10 cellular contexts compared by ENCODE assay signal in genomic region chr20:62523473-62524203, GRCh38. TPM values are rescaled to one million over a fixed set of nuclear protein-coding genes. Genes with fewer than 3 reads are reported as not detected.
DNase-seq lines count a peak whose midpoint lies in the region; ATAC-seq and TF ChIP-seq lines count a peak whose summit lies in the region.
"Had no signal": no experiment of that assay in that cellular context is flagged by ENCODE, and none has a peak within 500 bp of the region (broad histone marks: within the 10 kb centered on the region; RNA-seq: fewer than 3 reads in every experiment).

No MANE protein-coding gene starts in this region.

- no peak for TF ChIP-seq RAD21 in HCT116 (IDR thresholded peaks at IDR 0.05; ENCODE audit: low read depth)

- H3K27ac ChIP-seq in HCT116 (ENCODE audit: low read depth, low read length): no peak overlapping the region
- no peak overlapping the region for H3K27ac ChIP-seq in endodermal cell (ENCODE audit: low read depth, low read length)
- H3K27ac ChIP-seq in right cardiac atrium (ENCODE audit: low read length): no peak overlapping the region
- H3K27ac ChIP-seq: SK-N-MC had no signal

- RAD21 ChIA-PET in HCT116 (lab: Charles Lee; ENCODE audit: low non-redundant PET in 1 of 2, low total read pairs in 2 of 2, uncharacterized antibody in 2 of 2, unreplicated experiment in 2 of 2): no interaction called here

- H3K36me3 Mint-ChIP-seq in endodermal cell (ENCODE audit: low read depth): no peaks in the 10 kb centered on the region

- H3K4me2 ChIP-seq in HCT116 (ENCODE audit: low read length): peak overlapping the region; percentile 68

- H3K27me3 Mint-ChIP-seq in endodermal cell (ENCODE audit: insufficient read depth): no peaks in the 10 kb centered on the region

- H3K4me1 ChIP-seq in HCT116 (ENCODE audit: control insufficient read depth in 1 of 2, insufficient read depth in 2 of 2, low read length in 2 of 2) (peaks cover 11 to 19% of the 10 kb centered on the region in 2 experiments), endodermal cell (ENCODE audit: control insufficient read depth, insufficient read depth, low read length) (no peaks in the 10 kb centered on the region), right cardiac atrium (ENCODE audit: control insufficient read depth, insufficient read depth, low read length) (no peaks in the 10 kb centered on the region)

- no peaks in the 10 kb centered on the region for H3K9me2 ChIP-seq in HCT116 (ENCODE audit: insufficient read depth)

- no peaks in the 10 kb centered on the region for H4K20me1 ChIP-seq in HCT116 (ENCODE audit: insufficient read depth)

- no peaks in the 10 kb centered on the region for H3K79me2 ChIP-seq in HCT116 (ENCODE audit: insufficient read depth, low read length)

- peak; percentile 49 for DNase-seq in HCT116 (ENCODE audit: low read depth, low spot score)
- DNase-seq in activated CD4-positive, alpha-beta T cell treated with anti-CD3 and anti-CD28 coated beads for 48 hours: peak; percentile 89
- peak; percentile 81 for DNase-seq in endodermal cell
- peak; percentile 41 to 66 for DNase-seq in stimulated activated CD8-positive, alpha-beta memory T cell treated with anti-CD3 and anti-CD28 coated beads, Interleukin-15, amount 100 ng/mL, for 4 hours (ENCODE audit: low read depth in 2 of 2)
- no peak for DNase-seq in NCI-H187 treated with DMSO at 0.1 percent for 48 hours (lab: John Stamatoyannopoulos, UW)
- no peak for DNase-seq in right cardiac atrium
- no peak for DNase-seq in NCI-H1092 treated with DMSO at 0.1 percent for 48 hours (lab: John Stamatoyannopoulos, UW)
- DNase-seq in midbrain (lab: John Stamatoyannopoulos, UW): no peak
- DNase-seq: nucleus accumbens had no signal

- CTCF ChIA-PET in HCT116 (lab: Charles Lee): no interaction called here

- ATAC-seq in HCT116 (peak; percentile 98), right cardiac atrium (no peak)

- no peak overlapping the region for H3K4me3 Mint-ChIP-seq in endodermal cell

- H3K9ac ChIP-seq in HCT116 (ENCODE audit: low read length): peak overlapping the region; percentile 7; the same call in 1 of the 2 replicates
- no peak overlapping the region for H3K9ac ChIP-seq in endodermal cell (ENCODE audit: extremely low read depth, low read length, poor library complexity, severe bottlenecking)

- POLR2A ChIA-PET in HCT116 (lab: Charles Lee): no interaction called here

- H3K36me3 ChIP-seq in HCT116 (ENCODE audit: control insufficient read depth in 1 of 2, insufficient read depth in 2 of 2, low read length in 2 of 2) (no peaks in the 10 kb centered on the region), endodermal cell (ENCODE audit: control insufficient read depth, insufficient read depth, low read length) (no peaks in the 10 kb centered on the region)

- H3K9me3 ChIP-seq in HCT116 (ENCODE audit: control insufficient read depth in 1 of 2, insufficient read depth in 1 of 2, low read depth in 1 of 2, low read length in 2 of 2): no peaks in the 10 kb centered on the region
- H3K9me3 ChIP-seq in endodermal cell (ENCODE audit: control insufficient read depth, low read length): no peaks in the 10 kb centered on the region
- no peaks in the 10 kb centered on the region for H3K9me3 ChIP-seq in right cardiac atrium (ENCODE audit: control insufficient read depth, low read length)

- no peak for TF ChIP-seq POLR2A in HCT116 (IDR thresholded peaks at IDR 0.05; ENCODE audit: borderline replicate concordance, extremely low read depth, insufficient read depth, insufficient read length)

- 69 to 74% methylated on average over 19 to 26 of the region's 26 CpGs for WGBS in endodermal cell (ENCODE audit: insufficient coverage in 1 of 2, insufficient read length in 1 of 2), 2 experiments
- WGBS in right cardiac atrium: 64% methylated on average over 26 of the region's 26 CpGs

- no peak overlapping the region for H3K27ac Mint-ChIP-seq in endodermal cell

- intact Hi-C loops in HCT116 (cut with micrococcal nuclease) (loop anchor here (5.0 kb wide), 1 partner anchor 94 kb away; no protein-coding TSS in a partner anchor), right cardiac atrium (cut with DNase I) (no loop called here)

- peak overlapping the region; percentile 55 for H2AFZ ChIP-seq in HCT116 (ENCODE audit: low read depth, low read length, poor library complexity, severe bottlenecking)

- H3K9me3 Mint-ChIP-seq in endodermal cell: no peaks in the 10 kb centered on the region

- H3K27me3 ChIP-seq in HCT116 (ENCODE audit: insufficient read depth, low read length) (no peaks in the 10 kb centered on the region), endodermal cell (ENCODE audit: control insufficient read depth, insufficient read depth, low read length, poor library complexity, severe bottlenecking) (no peaks in the 10 kb centered on the region), right cardiac atrium (ENCODE audit: control insufficient read depth, insufficient read depth) (no peaks in the 10 kb centered on the region)

- peak overlapping the region in 1 of 2 experiments; percentile 40; a peak in 2 of 4 replicates for H3K4me3 ChIP-seq in HCT116 (replicated peaks in 1 of 2; ENCODE audit: low read depth in 1 of 2, low read length in 2 of 2)
- H3K4me3 ChIP-seq in endodermal cell (ENCODE audit: low read length): no peak overlapping the region
- no peak overlapping the region for H3K4me3 ChIP-seq in right cardiac atrium (ENCODE audit: low read length)
- H3K4me3 ChIP-seq: SK-N-MC had no signal

- BruUV-seq in HCT116 (replicated peaks; lab: Mats Ljungman, UMichigan): no TSS peak

- TF ChIP-seq CTCF in HCT116 (IDR thresholded peaks at IDR 0.05 in 2 of 3, conservative IDR thresholded peaks at IDR 0.05 in 1 of 3; ENCODE audit: borderline replicate concordance in 1 of 3, insufficient read depth in 1 of 3, low read depth in 2 of 3, low read length in 2 of 3) (no peak), endodermal cell (conservative IDR thresholded peaks at IDR 0.05) (no peak)

- no peaks in the 10 kb centered on the region for H3K4me1 Mint-ChIP-seq in endodermal cell

TF ChIP-seq in HCT116, 20 proteins besides CTCF, POLR2A, EP300 and RAD21:
- TF ChIP-seq POLR2AphosphoS5 (IDR thresholded peaks at IDR 0.05; ENCODE audit: low read depth, low read length) (0 out of 2 replicates have a peak, but pooled peaks have one; percentile 47), TCF7L2 (IDR thresholded peaks at IDR 0.05; ENCODE audit: borderline replicate concordance, extremely low read depth, insufficient read depth, insufficient read length) (peak; percentile 88), CBX3 (IDR thresholded peaks at IDR 0.05; ENCODE audit: low read depth) (no peak)

RNA-seq across cellular contexts. Expression of gene GATA5, which starts 47.8 kb away (rescaled TPM):
- total RNA-seq in HCT116 (2021; ENCODE audit: unreplicated experiment) (not detected), endodermal cell (1 to 10 TPM; 2.5 to 6.7 TPM), right cardiac atrium (1 to 10 TPM; 2.3 to 3.1 (median 2.5) TPM)
- not detected in 2 replicates for polyA plus RNA-seq in HCT116 (2012)
- 0.75 TPM for polyA plus RNA-seq in endodermal cell (2013, experiment 1 of 2)
- polyA plus RNA-seq in endodermal cell (2013, experiment 2 of 2): 0.75 TPM
- 1.5 TPM for polyA plus RNA-seq in right cardiac atrium

Comparison
In these comparisons a context has a peak if more than half of its experiments do, and no peak if none do; other contexts are left out.
1. DNase-seq: peak in HCT116 (single experiment), activated CD4-positive, alpha-beta T cell treated with anti-CD3 and anti-CD28 coated beads for 48 hours (single experiment), endodermal cell (single experiment) and stimulated activated CD8-positive, alpha-beta memory T cell treated with anti-CD3 and anti-CD28 coated beads, Interleukin-15, amount 100 ng/mL, for 4 hours (2 of 2); none in NCI-H187 treated with DMSO at 0.1 percent for 48 hours (single experiment), right cardiac atrium (0 of 3), NCI-H1092 treated with DMSO at 0.1 percent for 48 hours (single experiment) and midbrain (single experiment).